ENCODE assay signal across 4 cellular contexts in genomic region chr3:45749036-45749435, GRCh38. TPM values are rescaled to one million over a fixed set of nuclear protein-coding genes. Genes with fewer than 3 reads are reported as not detected.
"Had no signal": no experiment of that assay in that cellular context is flagged by ENCODE, and none has a peak within 500 bp of the region (broad histone marks: within the 10 kb centered on the region; RNA-seq: fewer than 3 reads in every experiment).

No MANE protein-coding gene starts in this region.

RNA-seq across cellular contexts. Expression of gene SLC6A20, which starts 47.3 kb away (rescaled TPM):
- total RNA-seq: H1, HepG2, HFFc6, HT1080 had no signal
- polyA plus RNA-seq: HepG2 had no signal
